ENCODE assay signal across 9 cellular contexts in the genomic region with DNA sequence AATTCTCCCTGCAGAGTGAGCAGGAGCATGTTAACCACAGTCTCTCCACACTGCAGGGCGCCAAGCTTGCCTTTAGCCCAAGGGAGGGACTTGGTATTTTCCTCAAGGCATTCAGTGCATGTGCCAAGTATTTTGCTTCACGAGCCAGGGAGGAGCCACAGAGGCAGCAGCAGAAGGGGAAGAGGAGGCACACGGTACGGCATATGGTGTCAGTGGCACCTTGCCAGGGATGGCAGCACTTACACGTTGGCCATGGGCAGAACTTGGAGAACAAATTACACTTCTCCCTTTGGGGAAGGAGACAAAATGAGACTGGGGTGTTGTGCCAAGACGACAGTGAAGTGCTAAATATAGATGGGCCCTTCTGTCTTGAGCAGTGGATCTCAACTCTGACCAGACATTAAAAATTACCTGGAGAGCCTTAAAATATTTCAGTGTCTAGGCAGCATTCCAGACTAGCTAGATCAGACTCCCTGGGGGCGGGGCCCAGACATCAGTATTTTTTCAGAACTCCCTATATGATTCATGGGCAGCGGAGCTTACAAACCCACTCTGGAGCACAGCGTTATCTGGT.
DNase-seq lines count a peak whose midpoint lies in the region; ATAC-seq and TF ChIP-seq lines count a peak whose summit lies in the region.
"Had no signal": no experiment of that assay in that cellular context is flagged by ENCODE, and none has a peak within 500 bp of the region (broad histone marks: within the 10 kb centered on the region; RNA-seq: fewer than 3 reads in every experiment).

No MANE protein-coding gene starts in this region.

- H3K4me1 ChIP-seq in Caco-2 (peaks cover 48% of the 10 kb centered on the region), lung (ENCODE audit: control insufficient read depth in 2 of 2, insufficient read depth in 2 of 2, low read length in 2 of 2) (no peaks in the 10 kb centered on the region)

- TF ChIP-seq CTCF in Caco-2 (IDR thresholded peaks at IDR 0.05; ENCODE audit: insufficient read depth in 1 of 2, low read depth in 1 of 2, low read length in 1 of 2, severe bottlenecking in 1 of 2, unreplicated experiment in 1 of 2) (no peak), lung (IDR thresholded peaks at IDR 0.05; ENCODE audit: control extremely low read depth, extremely low read depth) (no peak)

- WGBS in lung, 2 donors, result 63 to 73% methylated on average over 9 of the region's 9 CpGs

- H3K27ac Mint-ChIP-seq in Caco-2 (ENCODE audit: unreplicated experiment), result peak overlapping the region; percentile 78
- H3K27ac Mint-ChIP-seq in activated CD4-positive, alpha-beta memory T cell treated with anti-CD3 and anti-CD28 coated beads, Interleukin-2, amount 10 ng/mL, durations not matched to agents 7 days and 5 days, result no peak overlapping the region

- BruUV-seq in Caco-2 (replicated peaks; lab: Mats Ljungman, UMichigan), result no TSS peak

- H3K27me3 Mint-ChIP-seq in Caco-2 (ENCODE audit: insufficient read depth, unreplicated experiment), result no peaks in the 10 kb centered on the region
- no peaks in the 10 kb centered on the region for H3K27me3 Mint-ChIP-seq in activated CD4-positive, alpha-beta memory T cell treated with anti-CD3 and anti-CD28 coated beads, Interleukin-2, amount 10 ng/mL, durations not matched to agents 7 days and 5 days
- peaks cover 12% of the 10 kb centered on the region for H3K27me3 Mint-ChIP-seq in activated T-cell treated with anti-CD3 and anti-CD28 coated beads, Interleukin-2, amount 50 U/mL, for 4 hours (ENCODE audit: low read depth)

- H3K36me3 ChIP-seq in Caco-2 (ENCODE audit: control insufficient read depth, insufficient read depth, low read length) (no peaks in the 10 kb centered on the region), lung (ENCODE audit: control insufficient read depth in 2 of 2, insufficient read depth in 2 of 2, low read length in 2 of 2) (no peaks in the 10 kb centered on the region)

- H3K9me3 ChIP-seq in Caco-2, result no peaks in the 10 kb centered on the region
- H3K9me3 ChIP-seq in lung (ENCODE audit: control insufficient read depth in 2 of 2, insufficient read depth in 1 of 2, low read length in 1 of 2), result peaks cover 0 to 1% of the 10 kb centered on the region in 2 donors

- H3K4me3 Mint-ChIP-seq in Caco-2 (ENCODE audit: unreplicated experiment), result no peak overlapping the region
- H3K4me3 Mint-ChIP-seq in activated CD4-positive, alpha-beta memory T cell treated with anti-CD3 and anti-CD28 coated beads, Interleukin-2, amount 10 ng/mL, durations not matched to agents 7 days and 5 days, result no peak overlapping the region
- H3K4me3 Mint-ChIP-seq in activated T-cell treated with anti-CD3 and anti-CD28 coated beads, Interleukin-2, amount 50 U/mL, for 4 hours, result no peak overlapping the region

- H3K9me3 Mint-ChIP-seq in Caco-2 (ENCODE audit: unreplicated experiment), result peaks cover 10% of the 10 kb centered on the region
- no peaks in the 10 kb centered on the region for H3K9me3 Mint-ChIP-seq in activated CD4-positive, alpha-beta memory T cell treated with anti-CD3 and anti-CD28 coated beads, Interleukin-2, amount 10 ng/mL, durations not matched to agents 7 days and 5 days
- no peaks in the 10 kb centered on the region for H3K9me3 Mint-ChIP-seq in activated T-cell treated with anti-CD3 and anti-CD28 coated beads, Interleukin-2, amount 50 U/mL, for 4 hours

- intact Hi-C loops in Caco-2 (cut with micrococcal nuclease; ENCODE audit: unreplicated experiment), result no loop called here

- H3K4me1 Mint-ChIP-seq in Caco-2 (ENCODE audit: low read depth, unreplicated experiment), result peaks cover 51% of the 10 kb centered on the region
- H3K4me1 Mint-ChIP-seq in activated CD4-positive, alpha-beta memory T cell treated with anti-CD3 and anti-CD28 coated beads, Interleukin-2, amount 10 ng/mL, durations not matched to agents 7 days and 5 days, result no peaks in the 10 kb centered on the region
- H3K4me1 Mint-ChIP-seq in activated T-cell treated with anti-CD3 and anti-CD28 coated beads, Interleukin-2, amount 50 U/mL, for 4 hours (ENCODE audit: low read depth), result no peaks in the 10 kb centered on the region

- H3K27me3 ChIP-seq in Caco-2 (replicated peaks; ENCODE audit: control insufficient read depth, insufficient read depth, low read length), result no peaks in the 10 kb centered on the region
- H3K27me3 ChIP-seq in lung (ENCODE audit: control insufficient read depth, insufficient read depth), result no peaks in the 10 kb centered on the region

- peak; percentile 57 to 60 for DNase-seq in Caco-2
- DNase-seq in LoVo (ENCODE audit: low spot score), result peak; percentile 51
- DNase-seq in amygdala (lab: John Stamatoyannopoulos, UW), result peak in 30 of 56 donors; percentile 2 to 85 (median 22)
- DNase-seq in lung (ENCODE audit: low spot score), result no peak
- no peak for DNase-seq in activated CD4-positive, alpha-beta memory T cell treated with anti-CD3 and anti-CD28 coated beads, Interleukin-2, amount 10 ng/mL, durations not matched to agents 7 days and 5 days
- no peak for DNase-seq in activated T-cell treated with anti-CD3 and anti-CD28 coated beads, Interleukin-2, amount 50 U/mL, for 4 hours
- DNase-seq in NCI-H2196 treated with DMSO at 0.1 percent for 48 hours (lab: John Stamatoyannopoulos, UW; ENCODE audit: unreplicated experiment), result no peak
- DNase-seq: NCI-H1105 treated with DMSO at 0.1 percent for 48 hours had no signal

- ATAC-seq in lung (ENCODE audit: insufficient read depth, low FRiP score) (peak; percentile 57), HG03196 (IDR thresholded peaks at IDR 0.05; ENCODE audit: unreplicated experiment) (no peak)
- ATAC-seq in activated T-cell treated with anti-CD3 and anti-CD28 coated beads, Interleukin-2, amount 50 U/mL, for 4 hours, result no peak

- H3K4me3 ChIP-seq in Caco-2 (ENCODE audit: low read depth, low read length) (no peak overlapping the region), lung (no peak overlapping the region)

- peaks cover 9% of the 10 kb centered on the region for H3K36me3 Mint-ChIP-seq in Caco-2 (ENCODE audit: insufficient read depth, unreplicated experiment)
- H3K36me3 Mint-ChIP-seq in activated CD4-positive, alpha-beta memory T cell treated with anti-CD3 and anti-CD28 coated beads, Interleukin-2, amount 10 ng/mL, durations not matched to agents 7 days and 5 days (ENCODE audit: low read depth), result no peaks in the 10 kb centered on the region
- H3K36me3 Mint-ChIP-seq in activated T-cell treated with anti-CD3 and anti-CD28 coated beads, Interleukin-2, amount 50 U/mL, for 4 hours (ENCODE audit: insufficient read depth), result no peaks in the 10 kb centered on the region

- no peak overlapping the region for H3K27ac ChIP-seq in lung (ENCODE audit: low read depth in 1 of 2, low read length in 1 of 2)

- CTCF ChIA-PET in Caco-2 (lab: Charles Lee), result interaction anchor here (1.1 kb wide), 1 partner anchor 177 kb away, joined by 3 read pairs; no protein-coding TSS in a partner anchor
- CTCF ChIA-PET in activated CD4-positive, alpha-beta memory T cell treated with anti-CD3 and anti-CD28 coated beads, Interleukin-2, amount 10 ng/mL, durations not matched to agents 7 days and 5 days (lab: Charles Lee), result no interaction called here

- POLR2A ChIA-PET in Caco-2 (lab: Charles Lee), result no interaction called here
- POLR2A ChIA-PET in activated CD4-positive, alpha-beta memory T cell treated with anti-CD3 and anti-CD28 coated beads, Interleukin-2, amount 10 ng/mL, durations not matched to agents 7 days and 5 days (lab: Charles Lee), result interaction anchor here (0.7 kb wide), 1 partner anchor 665 kb away, joined by 3 read pairs; no protein-coding TSS in a partner anchor

Comparison
In these comparisons a context has a peak if more than half of its experiments do, and no peak if none do; other contexts are left out.
1. DNase-seq: peak in Caco-2 (2 of 2), LoVo (single experiment) and amygdala (30 of 56); none in lung (single experiment), activated CD4-positive, alpha-beta memory T cell treated with anti-CD3 and anti-CD28 coated beads, Interleukin-2, amount 10 ng/mL, durations not matched to agents 7 days and 5 days (single experiment), activated T-cell treated with anti-CD3 and anti-CD28 coated beads, Interleukin-2, amount 50 U/mL, for 4 hours (single experiment) and NCI-H2196 treated with DMSO at 0.1 percent for 48 hours (single experiment).